Comparison of ENCODE assay signal across 9 cellular contexts in genomic region chr11:33920838-33921613, GRCh38. TPM values are rescaled to one million over a fixed set of nuclear protein-coding genes. Genes with fewer than 3 reads are reported as not detected.
DNase-seq lines count a peak whose midpoint lies in the region; ATAC-seq and FAIRE-seq lines count a peak whose summit lies in the region.
"Had no signal": no experiment of that assay in that cellular context is flagged by ENCODE, and none has a peak within 500 bp of the region (broad histone marks: within the 10 kb centered on the region; RNA-seq: fewer than 3 reads in every experiment).

No MANE protein-coding gene starts in this region.

- peaks cover 26% of the 10 kb centered on the region for H3K27me3 Mint-ChIP-seq in activated naive CD4-positive, alpha-beta T cell treated with anti-CD3 and anti-CD28 coated beads for 36 hours (ENCODE audit: low read depth)
- H3K27me3 Mint-ChIP-seq in activated naive CD4-positive, alpha-beta T cell treated with anti-CD3 and anti-CD28 coated beads, Interleukin-2, amount 10 ng/mL, durations not matched to agents 7 days and 5 days = peaks cover 22% of the 10 kb centered on the region
- H3K27me3 Mint-ChIP-seq in stimulated activated naive CD8-positive, alpha-beta T cell treated with anti-CD3 and anti-CD28 coated beads, Interleukin-15, amount 100 ng/mL, for 72 hours = peaks cover 67% of the 10 kb centered on the region

- no peak for FAIRE-seq in frontal cortex (lab: Jason Lieb, UNC)

- CTCF ChIA-PET in activated naive CD4-positive, alpha-beta T cell treated with anti-CD3 and anti-CD28 coated beads for 36 hours (lab: Charles Lee) = no interaction called here
- CTCF ChIA-PET in activated naive CD4-positive, alpha-beta T cell treated with anti-CD3 and anti-CD28 coated beads, Interleukin-2, amount 10 ng/mL, durations not matched to agents 7 days and 5 days (lab: Charles Lee) = no interaction called here

- DNase-seq in activated naive CD4-positive, alpha-beta T cell treated with anti-CD3 and anti-CD28 coated beads for 36 hours = peak; percentile 9
- no peak for DNase-seq in activated naive CD4-positive, alpha-beta T cell treated with anti-CD3 and anti-CD28 coated beads, Interleukin-2, amount 10 ng/mL, durations not matched to agents 7 days and 5 days
- DNase-seq in NOMO-1 (lab: John Stamatoyannopoulos, UW; ENCODE audit: unreplicated experiment in 2 of 2) = peak; percentile 73 to 88
- DNase-seq in stimulated activated naive CD8-positive, alpha-beta T cell treated with anti-CD3 and anti-CD28 coated beads, Interleukin-15, amount 100 ng/mL, for 72 hours = peak in 1 of 2 donors; percentile 15
- DNase-seq in superior temporal gyrus (ENCODE audit: extremely low spot score) = no peak
- DNase-seq in frontal cortex (ENCODE audit: low spot score in 2 of 2) = no peak
- DNase-seq in SHP77 treated with DMSO at 0.1 percent for 48 hours (lab: John Stamatoyannopoulos, UW) = no peak
- DNase-seq: C1 segment of cervical spinal cord had no signal

- peaks cover 3% of the 10 kb centered on the region for H3K4me1 Mint-ChIP-seq in activated naive CD4-positive, alpha-beta T cell treated with anti-CD3 and anti-CD28 coated beads for 36 hours (ENCODE audit: low read depth)
- no peaks in the 10 kb centered on the region for H3K4me1 Mint-ChIP-seq in activated naive CD4-positive, alpha-beta T cell treated with anti-CD3 and anti-CD28 coated beads, Interleukin-2, amount 10 ng/mL, durations not matched to agents 7 days and 5 days
- H3K4me1 Mint-ChIP-seq in stimulated activated naive CD8-positive, alpha-beta T cell treated with anti-CD3 and anti-CD28 coated beads, Interleukin-15, amount 100 ng/mL, for 72 hours = peaks cover 9% of the 10 kb centered on the region

- no peak overlapping the region for H3K4me3 Mint-ChIP-seq in activated naive CD4-positive, alpha-beta T cell treated with anti-CD3 and anti-CD28 coated beads for 36 hours
- H3K4me3 Mint-ChIP-seq in activated naive CD4-positive, alpha-beta T cell treated with anti-CD3 and anti-CD28 coated beads, Interleukin-2, amount 10 ng/mL, durations not matched to agents 7 days and 5 days = no peak overlapping the region
- no peak overlapping the region for H3K4me3 Mint-ChIP-seq in stimulated activated naive CD8-positive, alpha-beta T cell treated with anti-CD3 and anti-CD28 coated beads, Interleukin-15, amount 100 ng/mL, for 72 hours

- H3K9me3 Mint-ChIP-seq in activated naive CD4-positive, alpha-beta T cell treated with anti-CD3 and anti-CD28 coated beads for 36 hours = peaks cover 3% of the 10 kb centered on the region
- H3K9me3 Mint-ChIP-seq in activated naive CD4-positive, alpha-beta T cell treated with anti-CD3 and anti-CD28 coated beads, Interleukin-2, amount 10 ng/mL, durations not matched to agents 7 days and 5 days = no peaks in the 10 kb centered on the region
- no peaks in the 10 kb centered on the region for H3K9me3 Mint-ChIP-seq in stimulated activated naive CD8-positive, alpha-beta T cell treated with anti-CD3 and anti-CD28 coated beads, Interleukin-15, amount 100 ng/mL, for 72 hours

- H3K36me3 Mint-ChIP-seq in activated naive CD4-positive, alpha-beta T cell treated with anti-CD3 and anti-CD28 coated beads for 36 hours (ENCODE audit: low read depth) = no peaks in the 10 kb centered on the region
- H3K36me3 Mint-ChIP-seq in activated naive CD4-positive, alpha-beta T cell treated with anti-CD3 and anti-CD28 coated beads, Interleukin-2, amount 10 ng/mL, durations not matched to agents 7 days and 5 days = no peaks in the 10 kb centered on the region

- peak; percentile 94 for ATAC-seq in HG02852 (IDR thresholded peaks at IDR 0.05; ENCODE audit: unreplicated experiment)
- peak; percentile 73 for ATAC-seq in stimulated activated naive CD8-positive, alpha-beta T cell treated with anti-CD3 and anti-CD28 coated beads, Interleukin-15, amount 100 ng/mL, for 72 hours

- intact Hi-C loops in activated naive CD4-positive, alpha-beta T cell treated with anti-CD3 and anti-CD28 coated beads for 36 hours (cut with micrococcal nuclease) = no loop called here

- H3K27ac Mint-ChIP-seq in activated naive CD4-positive, alpha-beta T cell treated with anti-CD3 and anti-CD28 coated beads for 36 hours = no peak overlapping the region
- H3K27ac Mint-ChIP-seq in activated naive CD4-positive, alpha-beta T cell treated with anti-CD3 and anti-CD28 coated beads, Interleukin-2, amount 10 ng/mL, durations not matched to agents 7 days and 5 days = no peak overlapping the region
- no peak overlapping the region for H3K27ac Mint-ChIP-seq in stimulated activated naive CD8-positive, alpha-beta T cell treated with anti-CD3 and anti-CD28 coated beads, Interleukin-15, amount 100 ng/mL, for 72 hours

RNA-seq across cellular contexts. Expression of gene LMO2, which starts 29.1 kb away (rescaled TPM):
- not detected for total RNA-seq in activated naive CD4-positive, alpha-beta T cell treated with anti-CD3 and anti-CD28 coated beads for 36 hours
- total RNA-seq in frontal cortex = 17.1 TPM

Comparison
In these comparisons a context has a peak if more than half of its experiments do, and no peak if none do; other contexts are left out.
1. DNase-seq: peak in activated naive CD4-positive, alpha-beta T cell treated with anti-CD3 and anti-CD28 coated beads for 36 hours (single experiment) and NOMO-1 (2 of 2); none in activated naive CD4-positive, alpha-beta T cell treated with anti-CD3 and anti-CD28 coated beads, Interleukin-2, amount 10 ng/mL, durations not matched to agents 7 days and 5 days (single experiment), superior temporal gyrus (single experiment), frontal cortex (0 of 2) and SHP77 treated with DMSO at 0.1 percent for 48 hours (single experiment).
2. RNA of gene LMO2, which starts 29.1 kb away (total RNA-seq): 17.1 TPM in frontal cortex (single experiment); not detected in activated naive CD4-positive, alpha-beta T cell treated with anti-CD3 and anti-CD28 coated beads for 36 hours; every median in the first group is over 10 times any median in the second.